10 cellular contexts compared by ENCODE assay signal in genomic region chrX:131136776-131137175, GRCh38.
"Had no signal": no experiment of that assay in that cellular context is flagged by ENCODE, and none has a peak within 500 bp of the region (broad histone marks: within the 10 kb centered on the region; RNA-seq: fewer than 3 reads in every experiment).

No MANE protein-coding gene starts in this region.

- H3K4me2 ChIP-seq: GM23338, KMS-11 had no signal

- H3K27ac ChIP-seq: KMS-11 had no signal

- FAIRE-seq: H1, H54, HTR-8/SVneo had no signal

- H3K4me1 ChIP-seq: HAP-1 had no signal

- DNase-seq: HFFc6, IMR-90, KBM-7 had no signal

- ATAC-seq: GM23338, HCT116 had no signal

- H3K9me3 ChIP-seq: HAP-1 had no signal

- H3K4me3 ChIP-seq: GM23338, HAP-1 had no signal
